Comparison of ENCODE assay signal across 1 cellular context in the genomic region with DNA sequence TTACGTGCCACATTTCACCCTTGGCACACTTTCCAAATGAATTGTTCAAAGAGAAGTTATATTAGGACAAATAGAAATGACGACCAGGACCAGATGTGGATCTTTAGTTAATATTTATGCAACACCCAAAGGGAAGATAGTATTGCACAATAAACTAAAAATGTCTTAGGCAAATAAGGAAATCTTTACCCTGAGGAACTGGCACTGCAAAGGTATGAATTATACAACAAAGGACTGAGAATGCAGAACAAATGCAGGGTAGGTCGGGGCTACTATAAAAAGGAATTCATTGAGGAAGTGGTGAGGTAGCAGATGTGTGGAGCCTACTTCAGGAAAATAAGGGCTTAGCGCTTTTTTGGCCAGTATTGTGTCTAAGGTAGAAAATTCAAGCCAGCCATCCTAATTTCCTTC.
TF ChIP-seq lines count a peak whose summit lies in the region.

No MANE protein-coding gene starts in this region.

TF ChIP-seq in GM12878, 131 proteins besides CTCF, POLR2A, EP300 and RAD21:
- TF ChIP-seq WRNIP1 (IDR thresholded peaks at IDR 0.05; ENCODE audit: borderline replicate concordance, low read depth, low read length) (no peak), YY1 (IDR thresholded peaks at IDR 0.05; ENCODE audit: low read depth, low read length) (no peak), CBX3 (IDR thresholded peaks at IDR 0.05; ENCODE audit: borderline replicate concordance, low read depth) (no peak), ZSCAN29 (IDR thresholded peaks at IDR 0.05) (no peak)
TF ChIP-seq in GM12878: peak in this region for 0.
